In genomic region chr1:222167111-222167510, GRCh38 we compare ENCODE assay signal across 9 cellular contexts.
A peak's percentile ranks its signal among the peaks of the same experiment; 100 is the strongest.
DNase-seq lines count a peak whose midpoint lies in the region; ATAC-seq and TF ChIP-seq lines count a peak whose summit lies in the region.
"Had no signal": no experiment of that assay in that cellular context is flagged by ENCODE, and none has a peak within 500 bp of the region (broad histone marks: within the 10 kb centered on the region; RNA-seq: fewer than 3 reads in every experiment).

No MANE protein-coding gene starts in this region.

- TF ChIP-seq CTCF in AG09309 (IDR thresholded peaks at IDR 0.05; ENCODE audit: control insufficient read depth, insufficient read depth, low read depth, low read length, missing control alignments) = peak; percentile 67
- peak; percentile 74 for TF ChIP-seq CTCF in GM12864 (IDR thresholded peaks at IDR 0.05; ENCODE audit: low read depth, low read length, missing control alignments)

- H3K36me3 ChIP-seq in SJCRH30 = no peaks in the 10 kb centered on the region

- H3K9me3 ChIP-seq in SJCRH30 (replicated peaks) = 0 out of 2 replicates have a peak, but pooled peaks cover 2% of the 10 kb centered on the region

- H3K27ac ChIP-seq in SJCRH30 = no peak overlapping the region

- ATAC-seq in HG03175 (IDR thresholded peaks at IDR 0.05; ENCODE audit: unreplicated experiment) (peak; percentile 56), HG02623 (IDR thresholded peaks at IDR 0.05; ENCODE audit: unreplicated experiment) (no peak)

- no peaks in the 10 kb centered on the region for H3K4me1 ChIP-seq in SJCRH30

- H3K4me3 ChIP-seq in AG09309 (ENCODE audit: control insufficient read depth, low read depth, low read length) = no peak overlapping the region
- no peak overlapping the region for H3K4me3 ChIP-seq in GM12864 (ENCODE audit: low read depth, low read length)
- no peak overlapping the region for H3K4me3 ChIP-seq in SJCRH30

- peak; percentile 89 for DNase-seq in AG09309 (ENCODE audit: low read depth)
- peak; percentile 19 for DNase-seq in GM12864 (ENCODE audit: low read depth)
- peak; percentile 43 to 71 for DNase-seq in SJCRH30
- DNase-seq in fibroblast of peridontal ligament (ENCODE audit: extremely low read depth) = peak; percentile 89
- DNase-seq in renal cortical epithelial cell (ENCODE audit: low read depth) = peak; percentile 94
- no peak for DNase-seq in central memory CD4-positive, alpha-beta T cell
- DNase-seq: naive B cell had no signal

- no peaks in the 10 kb centered on the region for H3K27me3 ChIP-seq in SJCRH30
